9 cellular contexts compared by ENCODE assay signal in genomic region chr15:77870195-77871065, GRCh38.
DNase-seq lines count a peak whose midpoint lies in the region; ATAC-seq, FAIRE-seq and TF ChIP-seq lines count a peak whose summit lies in the region.
"Had no signal": no experiment of that assay in that cellular context is flagged by ENCODE, and none has a peak within 500 bp of the region (broad histone marks: within the 10 kb centered on the region; RNA-seq: fewer than 3 reads in every experiment).

No MANE protein-coding gene starts in this region.

- H2AFZ ChIP-seq in neural cell (ENCODE audit: low read depth, low read length) = no peak overlapping the region

- H3F3A ChIP-seq in neural cell (ENCODE audit: insufficient read depth, low read length, poor library complexity, severe bottlenecking) = no peaks in the 10 kb centered on the region

- no peaks in the 10 kb centered on the region for H3K79me2 ChIP-seq in neural cell (replicated peaks; ENCODE audit: insufficient read depth, low read length)

- TF ChIP-seq RAD21 in neural cell (conservative IDR thresholded peaks at IDR 0.05) = peak; percentile 31

- DNase-seq in CD1c-positive myeloid dendritic cell (ENCODE audit: extremely low spot score) (peak; percentile 50), NCI-H526 treated with DMSO at 0.1 percent for 48 hours (lab: John Stamatoyannopoulos, UW) (peak; percentile 43), fibroblast of peridontal ligament (ENCODE audit: extremely low read depth) (peak; percentile 55), urothelium cell line (ENCODE audit: low spot score) (peak; percentile 81)
- peak; percentile 5 for DNase-seq in activated CD8-positive, alpha-beta memory T cell treated with anti-CD3 and anti-CD28 coated beads, Interleukin-2, amount 50 U/mL, for 24 hours (ENCODE audit: extremely low read depth)

- no peak overlapping the region for H3K27ac ChIP-seq in neural cell (ENCODE audit: low read length)
- H3K27ac ChIP-seq: skin epidermis had no signal

- TF ChIP-seq CTCF in neural cell (IDR thresholded peaks at IDR 0.05; ENCODE audit: poor library complexity, severe bottlenecking) = peak; percentile 61

- no peak for TF ChIP-seq EP300 in neural cell (conservative IDR thresholded peaks at IDR 0.05; ENCODE audit: poor library complexity, severe bottlenecking)

- no peaks in the 10 kb centered on the region for H4K20me1 ChIP-seq in neural cell (ENCODE audit: insufficient read depth)

- FAIRE-seq in urothelium cell line (lab: Jason Lieb, UNC) = peak; percentile 90

- H3K4me2 ChIP-seq in neural cell (ENCODE audit: low read length) = no peak overlapping the region

- H3K27me3 ChIP-seq in neural cell (ENCODE audit: insufficient read depth, low read depth, low read length) = no peaks in the 10 kb centered on the region

- ATAC-seq in GM21576 (IDR thresholded peaks at IDR 0.05; ENCODE audit: unreplicated experiment) (peak; percentile 60), GM21619 (IDR thresholded peaks at IDR 0.05; ENCODE audit: unreplicated experiment) (no peak)

- H3K4me3 ChIP-seq in neural cell (ENCODE audit: low read length) = no peak overlapping the region
- H3K4me3 ChIP-seq: skin epidermis had no signal

- H3K9ac ChIP-seq in neural cell (ENCODE audit: low read length) = no peak overlapping the region

- no peaks in the 10 kb centered on the region for H3K9me3 ChIP-seq in neural cell (ENCODE audit: low read length)

- no peaks in the 10 kb centered on the region for H3K9me2 ChIP-seq in neural cell (ENCODE audit: insufficient read depth, low read length)

- no peaks in the 10 kb centered on the region for H3K36me3 ChIP-seq in neural cell (ENCODE audit: insufficient read depth, low read length)

TF ChIP-seq in neural cell, 6 proteins besides CTCF, POLR2A, EP300 and RAD21:
- no peak for TF ChIP-seq TAF1 (IDR thresholded peaks at IDR 0.05; ENCODE audit: low read depth)
- TF ChIP-seq POLR2AphosphoS5 (IDR thresholded peaks at IDR 0.05) = no peak

Comparison
In these comparisons a context has a peak if more than half of its experiments do, and no peak if none do; other contexts are left out.
1. DNase-seq: peak in every context shown above with its lines; median percentile 81 in urothelium cell line; 55 in fibroblast of peridontal ligament; 50 in CD1c-positive myeloid dendritic cell; 43 in NCI-H526 treated with DMSO at 0.1 percent for 48 hours; 5 in activated CD8-positive, alpha-beta memory T cell treated with anti-CD3 and anti-CD28 coated beads, Interleukin-2, amount 50 U/mL, for 24 hours.